Comparison of ENCODE assay signal across 8 cellular contexts in the genomic region with DNA sequence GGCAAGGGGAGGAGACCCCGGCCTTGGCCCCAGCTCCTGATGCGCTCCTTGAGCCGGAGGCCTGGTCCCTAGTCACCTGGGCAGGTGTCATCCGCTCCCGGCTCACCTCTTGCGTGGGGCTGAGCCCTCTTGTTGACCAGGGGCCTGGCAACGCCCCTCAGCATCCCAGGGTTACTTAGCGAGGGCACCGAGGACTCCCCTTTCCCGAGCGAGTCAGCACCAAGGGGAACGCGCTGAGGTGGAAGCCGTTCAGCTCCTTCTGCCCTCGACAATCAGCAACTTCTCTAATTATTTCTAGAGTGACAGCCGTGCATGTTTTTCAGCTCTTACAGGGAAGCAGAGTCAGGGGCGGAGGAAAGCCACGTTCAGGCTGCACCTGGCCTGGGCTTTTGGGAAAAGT. TPM values are rescaled to one million over a fixed set of nuclear protein-coding genes. Genes with fewer than 3 reads are reported as not detected.
DNase-seq lines count a peak whose midpoint lies in the region; ATAC-seq, FAIRE-seq and TF ChIP-seq lines count a peak whose summit lies in the region.

No MANE protein-coding gene starts in this region.

- no peak for FAIRE-seq in K562 (lab: Jason Lieb, UNC)

- CTCF ChIA-PET in A673 (lab: Charles Lee) (no interaction called here), K562 (lab: Yijun Ruan, JAX; ENCODE audit: low intra/inter-chr PET ratio) (no interaction called here)

- no peak overlapping the region for H3K4me2 ChIP-seq in K562 (ENCODE audit: insufficient read depth, low read length)

- intact Hi-C loops in A673 (cut with micrococcal nuclease; ENCODE audit: unreplicated experiment) = no loop called here
- intact Hi-C loops in K562 (cut with micrococcal nuclease) = loop anchor here (10.0 kb wide), 1 partner anchor 174 kb away; no protein-coding TSS in a partner anchor

- H3K36me3 ChIP-seq in A673 (ENCODE audit: insufficient read depth, low read length, poor library complexity, severe bottlenecking) = no peaks in the 10 kb centered on the region
- no peaks in the 10 kb centered on the region for H3K36me3 ChIP-seq in HAP-1 (replicated peaks)
- no peaks in the 10 kb centered on the region for H3K36me3 ChIP-seq in K562 (ENCODE audit: control insufficient read depth, insufficient read depth, low read length)
- H3K36me3 ChIP-seq in mesodermal cell (ENCODE audit: control insufficient read depth, insufficient read depth, low read length) = no peaks in the 10 kb centered on the region

- no peak overlapping the region for H3K9ac ChIP-seq in K562 (ENCODE audit: insufficient read depth in 1 of 2, low read depth in 2 of 2, low read length in 2 of 2)

- in situ Hi-C loops in HAP-1 (cut with MboI; ENCODE audit: low sequenced_read_pairs) = loop anchor here (10.0 to 25.0 kb wide), 2 partner anchors 334 to 656 kb away; no protein-coding TSS in a partner anchor
- in situ Hi-C loops in K562 (cut with MboI) = loop anchor here (25.0 kb wide), 1 partner anchor 656 kb away; no protein-coding TSS in a partner anchor

- H3K27me3 ChIP-seq in A673 (replicated peaks; ENCODE audit: insufficient read depth, low read depth, low read length, poor library complexity) = no peaks in the 10 kb centered on the region
- peaks cover 11% of the 10 kb centered on the region for H3K27me3 ChIP-seq in HAP-1 (ENCODE audit: low read depth)
- H3K27me3 ChIP-seq in K562 (ENCODE audit: control insufficient read depth in 2 of 2, insufficient read depth in 2 of 2, low read length in 2 of 2) = peaks cover 21 to 77% of the 10 kb centered on the region in 2 experiments

- no peaks in the 10 kb centered on the region for H3K79me2 ChIP-seq in K562 (ENCODE audit: control insufficient read depth, insufficient read depth, low read length)

- H4K20me1 ChIP-seq in K562 (replicated peaks; ENCODE audit: control insufficient read depth, insufficient read depth, low read length) = peaks cover 6% of the 10 kb centered on the region; the same call in 1 of the 2 replicates

- no peak for TF ChIP-seq EP300 in K562 (IDR thresholded peaks at IDR 0.05; ENCODE audit: low read length)

- peak overlapping the region; percentile 51 for H3K4me3 ChIP-seq in A673 (ENCODE audit: low read depth, low read length, poor library complexity, severe bottlenecking)
- H3K4me3 ChIP-seq in HAP-1 = peak overlapping the region; percentile 18
- no peak overlapping the region for H3K4me3 ChIP-seq in K562
- peak overlapping the region; percentile 28 for H3K4me3 ChIP-seq in mesodermal cell (ENCODE audit: extremely low read depth, insufficient read depth, low read length, poor library complexity, severe bottlenecking)

- no peak for TF ChIP-seq CTCF in A673 (conservative IDR thresholded peaks at IDR 0.05; ENCODE audit: low read depth, low read length)
- TF ChIP-seq CTCF in K562 (IDR thresholded peaks at IDR 0.05 in 2 of 3, conservative IDR thresholded peaks at IDR 0.05 in 1 of 3; ENCODE audit: insufficient read depth in 2 of 3, low read depth in 1 of 3, low read length in 3 of 3) = no peak

- H3K9me1 ChIP-seq in K562 (ENCODE audit: control insufficient read depth, insufficient read depth, low read length) = no peaks in the 10 kb centered on the region

- WGBS in K562 (ENCODE audit: insufficient coverage, low coverage, missing lambda C conversion rate) = 37% methylated on average over 16 of the region's 18 CpGs
- 31 to 42% methylated on average over 7 to 16 of the region's 18 CpGs for WGBS in mesodermal cell (ENCODE audit: insufficient coverage in 2 of 2), 2 experiments

- no peak for TF ChIP-seq RAD21 in K562 (CRISPR knock-in tag; conservative IDR thresholded peaks at IDR 0.05 in 1 of 2, IDR thresholded peaks at IDR 0.05 in 1 of 2)

- DNase-seq in A673 (ENCODE audit: low spot score) = no peak
- no peak for DNase-seq in HAP-1 (ENCODE audit: low spot score in 2 of 2)
- no peak for DNase-seq in K562 (ENCODE audit: extremely low read depth in 1 of 4, low spot score in 3 of 4)
- DNase-seq in stimulated activated CD4-positive, alpha-beta T cell treated with anti-CD3 and anti-CD28 coated beads, Interleukin-2, amount 100 ng/mL, for 24 hours = no peak
- no peak for DNase-seq in hippocampal formation (lab: John Stamatoyannopoulos, UW)

- ATAC-seq in K562 (no peak), GM18511 (IDR thresholded peaks at IDR 0.05; ENCODE audit: unreplicated experiment) (no peak), GM18873 (IDR thresholded peaks at IDR 0.05; ENCODE audit: low FRiP score, unreplicated experiment) (no peak)

- no peak for TF ChIP-seq POLR2A in K562 (conservative IDR thresholded peaks at IDR 0.05)

- no peak overlapping the region for H2AFZ ChIP-seq in K562 (ENCODE audit: low read depth, low read length)

- POLR2A ChIA-PET in A673 (lab: Charles Lee; ENCODE audit: low non-redundant PET) = no interaction called here
- POLR2A ChIA-PET in K562 (lab: Yijun Ruan, JAX) = interaction anchor here (0.6 kb wide), 1 partner anchor 13 kb away, joined by 3 read pairs; no protein-coding TSS in a partner anchor

- H3K9me3 ChIP-seq in A673 (ENCODE audit: low read depth, low read length, poor library complexity, severe bottlenecking) = no peaks in the 10 kb centered on the region
- H3K9me3 ChIP-seq in HAP-1 = no peaks in the 10 kb centered on the region
- no peaks in the 10 kb centered on the region for H3K9me3 ChIP-seq in K562 (replicated peaks; ENCODE audit: control insufficient read depth, insufficient read depth, low read depth, low read length)
- H3K9me3 ChIP-seq in mesodermal cell (ENCODE audit: control insufficient read depth, low read length) = no peaks in the 10 kb centered on the region

- H3K27ac ChIP-seq in A673 (ENCODE audit: low read depth, low read length, poor library complexity, severe bottlenecking) (no peak overlapping the region), K562 (ENCODE audit: extremely low read depth, low read depth, low read length) (no peak overlapping the region), mesodermal cell (ENCODE audit: low read depth, low read length, severe bottlenecking) (no peak overlapping the region)

- BruUV-seq in A673 (replicated peaks; lab: Mats Ljungman, UMichigan) (no TSS peak), K562 (replicated peaks; lab: Mats Ljungman, UMichigan) (no TSS peak)

- H3K4me1 ChIP-seq in A673 (ENCODE audit: insufficient read depth, low read length, poor library complexity, severe bottlenecking) (peaks cover 6% of the 10 kb centered on the region), HAP-1 (no peaks in the 10 kb centered on the region), K562 (replicated peaks in 1 of 2; ENCODE audit: control insufficient read depth in 2 of 2, insufficient read depth in 2 of 2, low read length in 2 of 2) (peaks cover 0 to 21% of the 10 kb centered on the region in 2 experiments; a peak in 3 of 5 replicates), mesodermal cell (ENCODE audit: control insufficient read depth, insufficient read depth, low read length, poor library complexity, severe bottlenecking) (peaks cover 11% of the 10 kb centered on the region)

TF ChIP-seq in K562, 482 proteins besides CTCF, POLR2A, EP300 and RAD21:
- TF ChIP-seq, protein P1, sequence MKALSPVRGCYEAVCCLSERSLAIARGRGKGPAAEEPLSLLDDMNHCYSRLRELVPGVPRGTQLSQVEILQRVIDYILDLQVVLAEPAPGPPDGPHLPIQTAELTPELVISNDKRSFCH (CRISPR knock-in tag; IDR thresholded peaks at IDR 0.05) = no peak
- TF ChIP-seq, protein P1 (tag; IDR thresholded peaks at IDR 0.05) = no peak
- TF ChIP-seq, protein P2, sequence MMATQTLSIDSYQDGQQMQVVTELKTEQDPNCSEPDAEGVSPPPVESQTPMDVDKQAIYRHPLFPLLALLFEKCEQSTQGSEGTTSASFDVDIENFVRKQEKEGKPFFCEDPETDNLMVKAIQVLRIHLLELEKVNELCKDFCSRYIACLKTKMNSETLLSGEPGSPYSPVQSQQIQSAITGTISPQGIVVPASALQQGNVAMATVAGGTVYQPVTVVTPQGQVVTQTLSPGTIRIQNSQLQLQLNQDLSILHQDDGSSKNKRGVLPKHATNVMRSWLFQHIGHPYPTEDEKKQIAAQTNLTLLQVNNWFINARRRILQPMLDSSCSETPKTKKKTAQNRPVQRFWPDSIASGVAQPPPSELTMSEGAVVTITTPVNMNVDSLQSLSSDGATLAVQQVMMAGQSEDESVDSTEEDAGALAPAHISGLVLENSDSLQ (IDR thresholded peaks at IDR 0.05) = 0 out of 2 replicates have a peak, but pooled peaks have one; percentile 5
TF ChIP-seq in K562: peak in this region for 1.

RNA-seq across cellular contexts. Expression of a gene that starts 0.5 kb away (rescaled TPM):
- total RNA-seq in A673 (2021) (0.52 and 0.82 TPM in 2 replicates), K562 (2014; rRNA removed) (not detected in 2 replicates), K562 (2014; rRNA removed; fragmentation: Illumina TruSeq; extraction: Trizol) (not detected in 2 replicates), K562 (2015; rRNA removed; fragmentation: Illumina TruSeq; extraction: Trizol) (not detected in 2 replicates), K562 (2021) (not detected in 2 replicates)
- total RNA-seq in K562 (2011; cell fraction: chromatin; rRNA removed; ENCODE audit: low replicate concordance) = not detected in 2 replicates
- not detected in 2 replicates for total RNA-seq in K562 (2011; cell fraction: nucleolus; rRNA removed)
- not detected in 2 replicates for total RNA-seq in K562 (2011; cell fraction: nucleoplasm; rRNA removed)
- polyA plus RNA-seq in K562 (2011; rRNA removed) (not detected in 2 replicates), K562 (2014; fragmentation: Illumina TruSeq; extraction: Trizol) (not detected in 2 replicates), K562 (2014; fragmentation: Nextera tagmentation; extraction: Ambion mirVana) (not detected), K562 (2014; rRNA removed) (not detected in 2 replicates)
- polyA plus RNA-seq in K562 (2011; cell fraction: cytosol; rRNA removed) = not detected in 2 replicates
- polyA plus RNA-seq in K562 (2011; cell fraction: nucleus; rRNA removed) = not detected in 2 replicates
- not detected in 2 replicates for polyA plus RNA-seq in K562 (2012)
- not detected in 2 replicates for polyA minus RNA-seq in K562 (2011; rRNA and poly(A)+ RNA removed)
- polyA minus RNA-seq in K562 (2011; cell fraction: cytosol; rRNA and poly(A)+ RNA removed) = not detected in 2 replicates
- not detected in 2 replicates for polyA minus RNA-seq in K562 (2011; cell fraction: nucleus; rRNA and poly(A)+ RNA removed)
- polyA plus RNA-seq in mesodermal cell (2013, experiment 1 of 2) = 0.77 TPM
- polyA plus RNA-seq in mesodermal cell (2013, experiment 2 of 2) = 0.81 TPM
